In the genomic region with DNA sequence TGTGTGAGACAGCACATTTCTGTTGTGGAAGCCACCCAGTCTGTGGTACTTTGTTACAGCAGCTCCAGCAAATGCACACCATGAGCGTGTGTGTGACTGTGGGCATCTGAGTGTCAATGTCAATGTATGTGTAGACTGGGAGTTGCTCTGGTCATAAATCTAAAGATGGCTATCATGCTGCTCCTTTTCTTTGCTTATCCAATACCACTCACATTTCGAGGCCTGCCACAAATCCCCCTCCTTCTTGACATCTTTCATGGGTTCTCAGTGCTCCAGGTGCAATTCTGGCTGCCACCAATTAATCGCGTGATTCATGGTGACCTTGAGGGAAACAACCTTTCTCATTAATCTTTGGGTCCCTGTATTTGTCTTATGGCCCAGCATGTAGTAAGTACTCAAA, we compare ENCODE assay signal across 8 cellular contexts.
"Had no signal": no experiment of that assay in that cellular context is flagged by ENCODE, and none has a peak within 500 bp of the region (broad histone marks: within the 10 kb centered on the region; RNA-seq: fewer than 3 reads in every experiment).

No MANE protein-coding gene starts in this region.

- ATAC-seq: GM23338, HepG2 had no signal

- H3K27me3 Mint-ChIP-seq: IgD-negative memory B cell had no signal

- H3K36me3 Mint-ChIP-seq: IgD-negative memory B cell had no signal

- FAIRE-seq: H1, H54, HepG2 had no signal

- H3K4me3 ChIP-seq: GM23338 had no signal

- H3K9me3 Mint-ChIP-seq: GM23338, H9 had no signal

- H3K4me1 Mint-ChIP-seq: GM23338, H9 had no signal

- H3K27ac Mint-ChIP-seq: GM23338, IgD-negative memory B cell had no signal

- DNase-seq: H9, HCEC 1CT, KBM-7 had no signal

- H3K4me3 Mint-ChIP-seq: GM23338, H9, IgD-negative memory B cell had no signal
